Comparison of ENCODE assay signal across 19 cellular contexts in genomic region chr5:149325166-149325735, GRCh38. TPM values are rescaled to one million over a fixed set of nuclear protein-coding genes. Genes with fewer than 3 reads are reported as not detected.
DNase-seq lines count a peak whose midpoint lies in the region; TF ChIP-seq lines count a peak whose summit lies in the region.
"Had no signal": no experiment of that assay in that cellular context is flagged by ENCODE, and none has a peak within 500 bp of the region (broad histone marks: within the 10 kb centered on the region; RNA-seq: fewer than 3 reads in every experiment).

No MANE protein-coding gene starts in this region.

- H3K4me1 ChIP-seq in ascending aorta = peaks cover 0 to 6% of the 10 kb centered on the region in 2 donors

- no peaks in the 10 kb centered on the region for H3K36me3 Mint-ChIP-seq in osteocyte (ENCODE audit: unreplicated experiment)
- H3K36me3 Mint-ChIP-seq: CD8-positive, alpha-beta T cell; stimulated activated memory B cell treated with anti-CD40 and anti-IgM and Interleukin-4, amounts not matched to agents 10 μg/mL and 1 μg/mL and 100 μg/mL, for 72 hours; T-cell had no signal

- no peaks in the 10 kb centered on the region for H3K27me3 Mint-ChIP-seq in osteocyte (ENCODE audit: unreplicated experiment)
- H3K27me3 Mint-ChIP-seq: stimulated activated memory B cell treated with anti-CD40 and anti-IgM and Interleukin-4, amounts not matched to agents 10 μg/mL and 1 μg/mL and 100 μg/mL, for 72 hours; T-cell had no signal

- no peak for TF ChIP-seq CTCF in osteocyte (IDR thresholded peaks at IDR 0.05)
- no peak for TF ChIP-seq CTCF in ascending aorta (IDR thresholded peaks at IDR 0.05)

- H3K27me3 ChIP-seq in ascending aorta = no peaks in the 10 kb centered on the region
- H3K27me3 ChIP-seq: upper lobe of left lung had no signal

- no peaks in the 10 kb centered on the region for H3K36me3 ChIP-seq in ascending aorta

- H3K9me3 Mint-ChIP-seq in osteocyte (ENCODE audit: unreplicated experiment) = no peaks in the 10 kb centered on the region
- H3K9me3 Mint-ChIP-seq: CD8-positive, alpha-beta T cell; neural crest cell; stimulated activated memory B cell treated with anti-CD40 and anti-IgM and Interleukin-4, amounts not matched to agents 10 μg/mL and 1 μg/mL and 100 μg/mL, for 72 hours had no signal

- no peaks in the 10 kb centered on the region for H3K9me3 ChIP-seq in ascending aorta
- H3K9me3 ChIP-seq: upper lobe of left lung had no signal

- intact Hi-C loops in ascending aorta (cut with DNase I) = no loop called here
- intact Hi-C loops in head of caudate nucleus (cut with DNase I) = no loop called here

- no peak overlapping the region for H3K4me3 Mint-ChIP-seq in osteocyte (ENCODE audit: unreplicated experiment)
- H3K4me3 Mint-ChIP-seq: CD8-positive, alpha-beta T cell; neural crest cell; stimulated activated memory B cell treated with anti-CD40 and anti-IgM and Interleukin-4, amounts not matched to agents 10 μg/mL and 1 μg/mL and 100 μg/mL, for 72 hours; T-cell had no signal

- DNase-seq in NCI-H2107 treated with DMSO at 0.1 percent for 48 hours (lab: John Stamatoyannopoulos, UW; ENCODE audit: unreplicated experiment) = peak; percentile 38
- no peak for DNase-seq in NCI-H2107 (lab: John Stamatoyannopoulos, UW)
- DNase-seq in NCI-H2171 (lab: John Stamatoyannopoulos, UW) = peak; percentile 55
- DNase-seq in epithelial cell of prostate (ENCODE audit: low read depth, low spot score) = peak; percentile 58
- no peak for DNase-seq in osteocyte (ENCODE audit: extremely low spot score, unreplicated experiment)
- DNase-seq in RKO (ENCODE audit: low spot score) = no peak
- no peak for DNase-seq in ascending aorta (ENCODE audit: low spot score in 2 of 2)
- no peak for DNase-seq in head of caudate nucleus
- DNase-seq: activated CD4-positive, CD25-positive, alpha-beta regulatory T cell; activated naive CD4-positive, alpha-beta T cell treated with Interleukin-2 at 50 U/mL for 16 hours; CD8-positive, alpha-beta T cell; cerebellar nuclear complex; GDM1; NCI-H510A treated with DMSO at 0.1 percent for 48 hours; T-cell; upper lobe of left lung had no signal

- peaks cover 46% of the 10 kb centered on the region for H3K4me1 Mint-ChIP-seq in osteocyte (ENCODE audit: unreplicated experiment)
- H3K4me1 Mint-ChIP-seq: neural crest cell; stimulated activated memory B cell treated with anti-CD40 and anti-IgM and Interleukin-4, amounts not matched to agents 10 μg/mL and 1 μg/mL and 100 μg/mL, for 72 hours; T-cell had no signal

- H3K27ac Mint-ChIP-seq in osteocyte (ENCODE audit: unreplicated experiment) = peak overlapping the region; percentile 87
- H3K27ac Mint-ChIP-seq: CD8-positive, alpha-beta T cell; stimulated activated memory B cell treated with anti-CD40 and anti-IgM and Interleukin-4, amounts not matched to agents 10 μg/mL and 1 μg/mL and 100 μg/mL, for 72 hours; T-cell had no signal

- H3K27ac ChIP-seq in epithelial cell of prostate (peak overlapping the region; percentile 89), ascending aorta (no peak overlapping the region)

- H3K4me3 ChIP-seq in ascending aorta = no peak overlapping the region
- H3K4me3 ChIP-seq: upper lobe of left lung had no signal

RNA-seq across cellular contexts. Expression of gene GRPEL2, which starts 20.0 kb away (rescaled TPM):
- total RNA-seq in osteocyte (25.2 and 25.6 TPM in 2 replicates), ascending aorta (7.8 TPM)

RNA-seq across cellular contexts. Expression of gene PCYOX1L, which starts 32.6 kb away (rescaled TPM):
- total RNA-seq in osteocyte (7.7 TPM in 2 replicates), ascending aorta (1.5 TPM)

RNA-seq across cellular contexts. Expression of gene AFAP1L1, which starts 53.6 kb away (rescaled TPM):
- total RNA-seq in osteocyte (2.2 and 2.3 TPM in 2 replicates), ascending aorta (24.7 TPM)

RNA-seq across cellular contexts. Expression of gene IL17B, which starts 53.8 kb away (rescaled TPM):
- not detected in 2 replicates for total RNA-seq in osteocyte
- 46.8 TPM for total RNA-seq in ascending aorta
- total RNA-seq: CD8-positive, alpha-beta T cell; lower leg skin; neural crest cell; T-cell had no signal

Comparison
In these comparisons a context has a peak if more than half of its experiments do, and no peak if none do; other contexts are left out.
1. DNase-seq: peak in NCI-H2107 treated with DMSO at 0.1 percent for 48 hours (single experiment), NCI-H2171 (single experiment) and epithelial cell of prostate (single experiment); none in NCI-H2107 (single experiment), osteocyte (single experiment), RKO (single experiment), ascending aorta (0 of 2) and head of caudate nucleus (0 of 42).